Comparison of ENCODE assay signal across 17 cellular contexts in genomic region chr4:179751669-179752068, GRCh38.
"Had no signal": no experiment of that assay in that cellular context is flagged by ENCODE, and none has a peak within 500 bp of the region (broad histone marks: within the 10 kb centered on the region; RNA-seq: fewer than 3 reads in every experiment).

No MANE protein-coding gene starts in this region.

- H3K4me1 ChIP-seq: heart right ventricle, pancreas had no signal

- H3K9me3 Mint-ChIP-seq: dendritic cell treated with granulocyte-macrophage colony-stimulating factor and Interleukin-4, amounts not matched to agents 40 ng/mL and 50 ng/mL, for 4 days had no signal

- ATAC-seq: heart right ventricle; left lobe of liver; mucosa of descending colon; naive thymus-derived CD8-positive, alpha-beta T cell; right cardiac atrium had no signal

- DNase-seq: heart right ventricle; hypothalamus; kidney glomerular epithelial cell; mammary epithelial cell; mucosa of descending colon; naive thymus-derived CD8-positive, alpha-beta T cell; occipital lobe; pancreas; right cardiac atrium; small intestine; stimulated activated CD4-positive, alpha-beta T cell treated with anti-CD3 and anti-CD28 coated beads, Interleukin-12 subunit alpha, Interleukin-12 subunit beta, amount 100 ng/mL, for 4 hours; stimulated activated naive CD4-positive, alpha-beta T cell treated with Interleukin-2 at 50 U/mL for 16 hours; trophoblast cell had no signal

- H3K4me3 ChIP-seq: heart right ventricle, mucosa of descending colon, pancreas had no signal

- H3K9me3 ChIP-seq: heart right ventricle, mucosa of descending colon, pancreas had no signal

- H3K27me3 ChIP-seq: heart right ventricle, pancreas had no signal

- H3K27ac ChIP-seq: heart right ventricle, pancreas had no signal

- H3K27ac Mint-ChIP-seq: dendritic cell treated with granulocyte-macrophage colony-stimulating factor and Interleukin-4, amounts not matched to agents 40 ng/mL and 50 ng/mL, for 4 days; naive thymus-derived CD8-positive, alpha-beta T cell; progenitor cell of endocrine pancreas had no signal

- H3K36me3 ChIP-seq: heart right ventricle, pancreas had no signal

- H3K27me3 Mint-ChIP-seq: dendritic cell treated with granulocyte-macrophage colony-stimulating factor and Interleukin-4, amounts not matched to agents 40 ng/mL and 50 ng/mL, for 4 days; naive thymus-derived CD8-positive, alpha-beta T cell; progenitor cell of endocrine pancreas had no signal

- H3K36me3 Mint-ChIP-seq: naive thymus-derived CD8-positive, alpha-beta T cell had no signal

- H3K4me3 Mint-ChIP-seq: dendritic cell treated with granulocyte-macrophage colony-stimulating factor and Interleukin-4, amounts not matched to agents 40 ng/mL and 50 ng/mL, for 4 days; naive thymus-derived CD8-positive, alpha-beta T cell; neural crest cell had no signal

- H3K4me1 Mint-ChIP-seq: naive thymus-derived CD8-positive, alpha-beta T cell; neural crest cell had no signal
